ENCODE assay signal across 16 cellular contexts in genomic region chr4:100060765-100061416, GRCh38.
DNase-seq lines count a peak whose midpoint lies in the region; ATAC-seq, FAIRE-seq and TF ChIP-seq lines count a peak whose summit lies in the region.
"Had no signal": no experiment of that assay in that cellular context is flagged by ENCODE, and none has a peak within 500 bp of the region (broad histone marks: within the 10 kb centered on the region; RNA-seq: fewer than 3 reads in every experiment).

No MANE protein-coding gene starts in this region.

- 83% methylated on average over 5 of the region's 5 CpGs for WGBS in smooth muscle cell (ENCODE audit: low lambda C conversion rate)

- FAIRE-seq in GM12891 (lab: Jason Lieb, UNC): no peak
- FAIRE-seq: frontal cortex, GM18507 had no signal

- no peak overlapping the region for H3K4me2 ChIP-seq in smooth muscle cell
- H3K4me2 ChIP-seq: KMS-11 had no signal

- DNase-seq in GM12891 (ENCODE audit: insufficient read length, low spot score) (no peak), NCI-H1436 treated with DMSO at 0.1 percent for 48 hours (lab: John Stamatoyannopoulos, UW) (peak; percentile 5), COLO668 (lab: John Stamatoyannopoulos, UW; ENCODE audit: unreplicated experiment) (no peak), smooth muscle cell (lab: John Stamatoyannopoulos, UW; ENCODE audit: unreplicated experiment) (no peak), H4 (ENCODE audit: low spot score) (no peak), globus pallidus (ENCODE audit: low spot score) (no peak)
- DNase-seq: amniotic stem cell, NCI-H2227 treated with DMSO at 0.1 percent for 48 hours, SHP77 treated with DMSO at 0.1 percent for 48 hours, thyroid gland had no signal

- no peak overlapping the region for H2AFZ ChIP-seq in smooth muscle cell (ENCODE audit: low read depth)

- no peaks in the 10 kb centered on the region for H3K27me3 ChIP-seq in smooth muscle cell (ENCODE audit: low read depth)
- H3K27me3 ChIP-seq: thyroid gland had no signal

- H3K4me1 ChIP-seq in smooth muscle cell (ENCODE audit: low read depth): no peaks in the 10 kb centered on the region
- H3K4me1 ChIP-seq: thyroid gland had no signal

- no peaks in the 10 kb centered on the region for H3K79me2 ChIP-seq in smooth muscle cell (ENCODE audit: low read depth)

- H3K9me3 ChIP-seq in smooth muscle cell (replicated peaks; ENCODE audit: low read depth): no peaks in the 10 kb centered on the region
- H3K9me3 ChIP-seq: thyroid gland had no signal

- TF ChIP-seq CTCF in smooth muscle cell (IDR thresholded peaks at IDR 0.05; ENCODE audit: borderline replicate concordance, insufficient read depth, poor library complexity, severe bottlenecking): no peak

- H3K4me3 ChIP-seq in smooth muscle cell: no peak overlapping the region
- H3K4me3 ChIP-seq: thyroid gland had no signal

- H3K9ac ChIP-seq in smooth muscle cell (ENCODE audit: low read depth): no peak overlapping the region
- H3K9ac ChIP-seq: KMS-11 had no signal

- H3K36me3 ChIP-seq in smooth muscle cell (ENCODE audit: low read depth): no peaks in the 10 kb centered on the region
- H3K36me3 ChIP-seq: thyroid gland had no signal

- TF ChIP-seq POLR2A in GM12891 (IDR thresholded peaks at IDR 0.05; ENCODE audit: low read depth, low read length): no peak

- H3K27ac ChIP-seq in smooth muscle cell (ENCODE audit: low read depth): no peak overlapping the region
- H3K27ac ChIP-seq: KMS-11, thyroid gland, VCaP had no signal

- no peaks in the 10 kb centered on the region for H4K20me1 ChIP-seq in smooth muscle cell (ENCODE audit: low read depth)

- ATAC-seq in GM19455 (IDR thresholded peaks at IDR 0.05; ENCODE audit: unreplicated experiment) (peak; percentile 54), HG02884 (IDR thresholded peaks at IDR 0.05; ENCODE audit: unreplicated experiment) (peak; percentile 89)

- peaks cover 7% of the 10 kb centered on the region for H3F3A ChIP-seq in smooth muscle cell (ENCODE audit: low read depth)

TF ChIP-seq in GM12891, 5 proteins besides CTCF, POLR2A, EP300 and RAD21:
- TF ChIP-seq TAF1 (IDR thresholded peaks at IDR 0.05; ENCODE audit: low read depth, low read length) (no peak), POU2F2 (IDR thresholded peaks at IDR 0.05; ENCODE audit: low read depth, low read length) (peak; percentile 60; the same call in 1 of the 2 replicates), PAX5 (IDR thresholded peaks at IDR 0.05; ENCODE audit: insufficient read depth, low read length, severe bottlenecking) (no peak)
TF ChIP-seq in GM12891: peak in this region for 1.
